In the genomic region with DNA sequence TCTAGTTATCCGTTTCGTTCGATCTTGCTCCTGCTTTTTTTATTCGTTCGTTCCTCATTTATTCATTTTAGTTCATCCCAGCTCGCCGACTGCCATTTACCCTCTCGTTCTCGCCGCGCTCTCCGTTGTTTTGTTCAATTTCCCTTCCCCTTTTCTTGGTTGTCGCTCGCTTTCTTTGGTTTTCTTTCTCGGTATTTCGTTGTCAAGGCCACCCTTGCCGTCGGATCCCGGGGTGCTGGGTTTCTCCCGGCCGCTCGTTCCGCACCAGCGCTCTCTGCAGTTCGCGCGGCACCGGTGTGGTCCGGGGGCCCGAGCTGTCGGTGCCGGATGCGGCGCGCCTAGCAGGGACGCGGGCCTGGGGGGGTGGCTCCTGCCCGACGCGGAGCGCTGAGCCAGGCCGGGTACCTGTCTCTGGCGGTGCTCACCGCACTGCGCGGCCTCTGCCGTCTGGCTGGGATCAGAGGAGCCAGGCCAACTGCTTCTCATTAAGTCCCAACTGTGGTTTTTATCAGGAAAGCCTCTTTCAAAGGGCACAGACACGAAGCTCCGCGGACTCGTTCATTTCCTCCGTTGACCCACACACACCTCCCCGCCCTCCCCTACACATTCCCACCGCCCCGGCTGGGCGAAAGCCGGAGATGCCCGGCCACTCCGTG, we compare ENCODE assay signal across 10 cellular contexts. TPM values are rescaled to one million over a fixed set of nuclear protein-coding genes. Genes with fewer than 3 reads are reported as not detected.
DNase-seq lines count a peak whose midpoint lies in the region; ATAC-seq lines count a peak whose summit lies in the region.
"Had no signal": no experiment of that assay in that cellular context is flagged by ENCODE, and none has a peak within 500 bp of the region (broad histone marks: within the 10 kb centered on the region; RNA-seq: fewer than 3 reads in every experiment).

No MANE protein-coding gene starts in this region.

- DNase-seq in CD8-positive, alpha-beta memory T cell, result peak in 3 of 5 donors; percentile 13 to 31 (median 30)
- peak; percentile 53 for DNase-seq in NOMO-1 treated with DMSO at 0.1 percent for 48 hours (lab: John Stamatoyannopoulos, UW; ENCODE audit: unreplicated experiment)
- no peak for DNase-seq in central memory CD8-positive, alpha-beta T cell (ENCODE audit: low spot score in 2 of 2)
- peak in 7 of 9 donors; percentile 25 to 44 (median 34) for DNase-seq in naive thymus-derived CD4-positive, alpha-beta T cell
- no peak for DNase-seq in HK-2 (ENCODE audit: unreplicated experiment)
- no peak for DNase-seq in epidermal melanocyte (ENCODE audit: insufficient read length, low spot score)
- DNase-seq in NCI-H1092 (lab: John Stamatoyannopoulos, UW), result no peak

- no peaks in the 10 kb centered on the region for H3K9me3 ChIP-seq in CD8-positive, alpha-beta memory T cell (ENCODE audit: low read length)
- no peaks in the 10 kb centered on the region for H3K9me3 ChIP-seq in naive thymus-derived CD4-positive, alpha-beta T cell (ENCODE audit: control insufficient read depth in 2 of 3, low read length in 3 of 3)
- H3K9me3 ChIP-seq: tibial nerve had no signal

- H3K36me3 Mint-ChIP-seq in CD8-positive, alpha-beta memory T cell, result no peaks in the 10 kb centered on the region
- H3K36me3 Mint-ChIP-seq in central memory CD8-positive, alpha-beta T cell (ENCODE audit: insufficient read depth), result no peaks in the 10 kb centered on the region
- H3K36me3 Mint-ChIP-seq in naive thymus-derived CD4-positive, alpha-beta T cell, result peaks cover 0 to 3% (median 0%) of the 10 kb centered on the region in 5 donors

- peak overlapping the region; percentile 18 to 86 (median 59) for H3K4me3 Mint-ChIP-seq in CD8-positive, alpha-beta memory T cell
- H3K4me3 Mint-ChIP-seq in central memory CD8-positive, alpha-beta T cell, result peak overlapping the region; percentile 22
- H3K4me3 Mint-ChIP-seq in naive thymus-derived CD4-positive, alpha-beta T cell, result peak overlapping the region; percentile 43 to 87 (median 66)

- no peak overlapping the region for H3K4me3 ChIP-seq in CD8-positive, alpha-beta memory T cell (ENCODE audit: low read length)
- peak overlapping the region; percentile 30 for H3K4me3 ChIP-seq in naive thymus-derived CD4-positive, alpha-beta T cell (ENCODE audit: low read length)

- peak; percentile 37 for ATAC-seq in central memory CD8-positive, alpha-beta T cell (replicated peaks; ENCODE audit: extremely low read depth, poor library complexity, severe bottlenecking)
- peak; percentile 51 for ATAC-seq in naive thymus-derived CD4-positive, alpha-beta T cell
- ATAC-seq in HG02981 (IDR thresholded peaks at IDR 0.05; ENCODE audit: unreplicated experiment), result no peak

- H3K27me3 Mint-ChIP-seq in CD8-positive, alpha-beta memory T cell, result peaks cover 54 to 60% of the 10 kb centered on the region in 2 donors
- peaks cover 64% of the 10 kb centered on the region for H3K27me3 Mint-ChIP-seq in central memory CD8-positive, alpha-beta T cell
- H3K27me3 Mint-ChIP-seq in naive thymus-derived CD4-positive, alpha-beta T cell, result peaks cover 44 to 76% (median 54%) of the 10 kb centered on the region in 5 donors

- peaks cover 6 to 29% (median 7%) of the 10 kb centered on the region in 3 donors for H3K4me1 Mint-ChIP-seq in CD8-positive, alpha-beta memory T cell
- H3K4me1 Mint-ChIP-seq in central memory CD8-positive, alpha-beta T cell, result peaks cover 13% of the 10 kb centered on the region
- H3K4me1 Mint-ChIP-seq in naive thymus-derived CD4-positive, alpha-beta T cell, result peaks cover 6 to 19% (median 8%) of the 10 kb centered on the region in 7 donors

- H3K4me1 ChIP-seq in CD8-positive, alpha-beta memory T cell (ENCODE audit: insufficient read depth, low read length), result peaks cover 20% of the 10 kb centered on the region
- peaks cover 0 to 17% of the 10 kb centered on the region in 2 donors for H3K4me1 ChIP-seq in naive thymus-derived CD4-positive, alpha-beta T cell (ENCODE audit: control insufficient read depth in 2 of 2, insufficient read depth in 2 of 2, low read length in 2 of 2)

- intact Hi-C loops in naive thymus-derived CD4-positive, alpha-beta T cell (cut with micrococcal nuclease), result no loop called here

- POLR2A ChIA-PET in CD8-positive, alpha-beta memory T cell (lab: Charles Lee), result no interaction called here
- POLR2A ChIA-PET in naive thymus-derived CD4-positive, alpha-beta T cell (lab: Charles Lee), result no interaction called here

- no peaks in the 10 kb centered on the region for H3K9me3 Mint-ChIP-seq in CD8-positive, alpha-beta memory T cell
- H3K9me3 Mint-ChIP-seq in central memory CD8-positive, alpha-beta T cell, result no peaks in the 10 kb centered on the region
- peaks cover 0 to 4% (median 0%) of the 10 kb centered on the region in 11 donors for H3K9me3 Mint-ChIP-seq in naive thymus-derived CD4-positive, alpha-beta T cell

- peaks cover 37% of the 10 kb centered on the region for H3K27me3 ChIP-seq in CD8-positive, alpha-beta memory T cell (ENCODE audit: insufficient read depth, low read length, poor library complexity, severe bottlenecking)
- peaks cover 5 to 15% of the 10 kb centered on the region in 2 donors for H3K27me3 ChIP-seq in naive thymus-derived CD4-positive, alpha-beta T cell (ENCODE audit: control insufficient read depth in 2 of 2, insufficient read depth in 2 of 2, low read length in 2 of 2)

- no peak overlapping the region for H3K27ac ChIP-seq in CD8-positive, alpha-beta memory T cell (ENCODE audit: low read depth, low read length)
- H3K27ac ChIP-seq in naive thymus-derived CD4-positive, alpha-beta T cell (ENCODE audit: low read depth, low read length), result no peak overlapping the region
- H3K27ac ChIP-seq: KMS-11, tibial nerve had no signal

- peak overlapping the region in 1 of 8 donors; percentile 63 for H3K27ac Mint-ChIP-seq in CD8-positive, alpha-beta memory T cell
- H3K27ac Mint-ChIP-seq in central memory CD8-positive, alpha-beta T cell (ENCODE audit: low read depth), result no peak overlapping the region
- H3K27ac Mint-ChIP-seq in naive thymus-derived CD4-positive, alpha-beta T cell, result peak overlapping the region in 1 of 9 donors; percentile 62

- no peaks in the 10 kb centered on the region for H3K36me3 ChIP-seq in CD8-positive, alpha-beta memory T cell (ENCODE audit: insufficient read depth, low read length)
- no peaks in the 10 kb centered on the region for H3K36me3 ChIP-seq in naive thymus-derived CD4-positive, alpha-beta T cell (ENCODE audit: control insufficient read depth in 2 of 3, insufficient read depth in 3 of 3, low read length in 3 of 3)
- H3K36me3 ChIP-seq: tibial nerve had no signal

- CTCF ChIA-PET in CD8-positive, alpha-beta memory T cell (lab: Charles Lee), result interaction anchor here (1.2 to 1.5 kb wide), 2 partner anchors 8 to 37 kb away, joined by 3 to 7 read pairs; no protein-coding TSS in a partner anchor
- CTCF ChIA-PET in naive thymus-derived CD4-positive, alpha-beta T cell (lab: Charles Lee), result no interaction called here

RNA-seq across cellular contexts. Expression of a gene that starts 1.7 kb away (rescaled TPM):
- total RNA-seq in CD8-positive, alpha-beta memory T cell, result not detected
- not detected for polyA plus RNA-seq in CD8-positive, alpha-beta memory T cell
- total RNA-seq in naive thymus-derived CD4-positive, alpha-beta T cell, result not detected
- polyA plus RNA-seq in naive thymus-derived CD4-positive, alpha-beta T cell, result not detected
- total RNA-seq: tibial nerve had no signal

RNA-seq across cellular contexts. Expression of a gene that starts 34.4 kb away (rescaled TPM):
- total RNA-seq in CD8-positive, alpha-beta memory T cell, result 10 to 100 TPM; 35.1 to 37.3 TPM
- polyA plus RNA-seq in CD8-positive, alpha-beta memory T cell, result 27.7 TPM
- 10 to 100 TPM; 42.4 to 83.9 (median 70.7) TPM for total RNA-seq in naive thymus-derived CD4-positive, alpha-beta T cell
- polyA plus RNA-seq in naive thymus-derived CD4-positive, alpha-beta T cell, result 10 to 100 TPM; 21.4 to 35.2 TPM

RNA-seq across cellular contexts. Expression of a gene that starts 43.5 kb away (rescaled TPM):
- total RNA-seq in CD8-positive, alpha-beta memory T cell, result not detected
- polyA plus RNA-seq in CD8-positive, alpha-beta memory T cell, result not detected
- total RNA-seq in naive thymus-derived CD4-positive, alpha-beta T cell, result not detected
- not detected for polyA plus RNA-seq in naive thymus-derived CD4-positive, alpha-beta T cell

Comparison
In these comparisons a context has a peak if more than half of its experiments do, and no peak if none do; other contexts are left out.
1. DNase-seq: peak in CD8-positive, alpha-beta memory T cell (3 of 5), NOMO-1 treated with DMSO at 0.1 percent for 48 hours (single experiment) and naive thymus-derived CD4-positive, alpha-beta T cell (7 of 9); none in central memory CD8-positive, alpha-beta T cell (0 of 2), HK-2 (single experiment), epidermal melanocyte (single experiment) and NCI-H1092 (single experiment).
2. Peak in every context shown above with its lines, with median percentiles within 50 percentile points of each other: H3K4me3 Mint-ChIP-seq.